In genomic region chr7:105678811-105679495, GRCh38 we compare ENCODE assay signal across 8 cellular contexts.
DNase-seq lines count a peak whose midpoint lies in the region; ATAC-seq and TF ChIP-seq lines count a peak whose summit lies in the region.

No MANE protein-coding gene starts in this region.

- no peaks in the 10 kb centered on the region for H3K36me3 ChIP-seq in CD8-positive, alpha-beta T cell (ENCODE audit: insufficient read depth, low read length)
- H3K36me3 ChIP-seq in duodenal mucosa (ENCODE audit: control insufficient read depth in 1 of 2, insufficient read depth in 2 of 2, low read length in 2 of 2) = no peaks in the 10 kb centered on the region
- H3K36me3 ChIP-seq in mucosa of stomach (ENCODE audit: control insufficient read depth, insufficient read depth, low read length) = no peaks in the 10 kb centered on the region
- H3K36me3 ChIP-seq in uterus = no peaks in the 10 kb centered on the region

- H3K4me1 Mint-ChIP-seq in CD8-positive, alpha-beta T cell (ENCODE audit: low read depth) = peaks cover 70% of the 10 kb centered on the region

- peak overlapping the region; percentile 33 for H3K4me3 Mint-ChIP-seq in CD8-positive, alpha-beta T cell

- CTCF ChIA-PET in CD8-positive, alpha-beta T cell (lab: Charles Lee) = interaction anchor here (2.6 kb wide), 1 partner anchor 22 kb away, joined by 16 read pairs; no protein-coding TSS in a partner anchor
- CTCF ChIA-PET in RWPE1 (lab: Yijun Ruan, JAX) = no interaction called here

- peaks cover 39% of the 10 kb centered on the region for H3K4me1 ChIP-seq in CD8-positive, alpha-beta T cell (ENCODE audit: insufficient read depth, low read length)
- H3K4me1 ChIP-seq in duodenal mucosa (ENCODE audit: control insufficient read depth in 1 of 2, insufficient read depth in 2 of 2, low read length in 2 of 2) (peaks cover 28 to 31% of the 10 kb centered on the region in 2 donors), mucosa of stomach (ENCODE audit: control insufficient read depth, insufficient read depth, low read length) (peaks cover 30% of the 10 kb centered on the region), uterus (no peaks in the 10 kb centered on the region)

- H3K27me3 Mint-ChIP-seq in CD8-positive, alpha-beta T cell (ENCODE audit: low read depth) = no peaks in the 10 kb centered on the region

- H3K27me3 ChIP-seq in CD8-positive, alpha-beta T cell (ENCODE audit: insufficient read depth, low read length) = no peaks in the 10 kb centered on the region
- no peaks in the 10 kb centered on the region for H3K27me3 ChIP-seq in duodenal mucosa (ENCODE audit: control insufficient read depth in 1 of 2, insufficient read depth in 2 of 2, low read length in 2 of 2)
- no peaks in the 10 kb centered on the region for H3K27me3 ChIP-seq in mucosa of stomach (ENCODE audit: control insufficient read depth, insufficient read depth, low read length)
- H3K27me3 ChIP-seq in uterus = no peaks in the 10 kb centered on the region

- H3K27ac Mint-ChIP-seq in CD8-positive, alpha-beta T cell = peak overlapping the region; percentile 84

- H3K36me3 Mint-ChIP-seq in CD8-positive, alpha-beta T cell = peaks cover 19% of the 10 kb centered on the region

- H3K9ac ChIP-seq in duodenal mucosa (ENCODE audit: low read depth in 1 of 2, low read length in 2 of 2) = peak overlapping the region; percentile 5 to 41
- peak overlapping the region; percentile 22 for H3K9ac ChIP-seq in mucosa of stomach (ENCODE audit: low read length)

- POLR2A ChIA-PET in CD8-positive, alpha-beta T cell (lab: Charles Lee) = interaction anchor here (1.6 kb wide), 1 partner anchor 12 kb away, joined by 4 read pairs; no protein-coding TSS in a partner anchor
- POLR2A ChIA-PET in RWPE1 (lab: Yijun Ruan, JAX; ENCODE audit: low non-redundant PET) = no interaction called here

- no peak overlapping the region for H3K27ac ChIP-seq in CD8-positive, alpha-beta T cell (ENCODE audit: low read depth, low read length)
- H3K27ac ChIP-seq in RWPE1 (peak overlapping the region; percentile 74), duodenal mucosa (ENCODE audit: low read depth, low read length) (peak overlapping the region; percentile 27), uterus (peak overlapping the region; percentile 65 to 72)

- no peak for DNase-seq in CD8-positive, alpha-beta T cell
- DNase-seq in RWPE1 (ENCODE audit: low spot score) (peak; percentile 45), uterus (peak; percentile 73 to 77), DMS 273 (lab: John Stamatoyannopoulos, UW; ENCODE audit: unreplicated experiment) (no peak), NAMALWA (ENCODE audit: low spot score) (no peak)

- TF ChIP-seq CTCF in CD8-positive, alpha-beta T cell (IDR thresholded peaks at IDR 0.05) = no peak
- no peak for TF ChIP-seq CTCF in RWPE1 (conservative IDR thresholded peaks at IDR 0.05; ENCODE audit: low read depth)
- no peak for TF ChIP-seq CTCF in uterus (IDR thresholded peaks at IDR 0.05)

- TF ChIP-seq POLR2A in uterus (IDR thresholded peaks at IDR 0.05) = peak in 1 of 2 donors; percentile 6

- no peaks in the 10 kb centered on the region for H3K9me3 ChIP-seq in CD8-positive, alpha-beta T cell (ENCODE audit: low read length)
- H3K9me3 ChIP-seq in duodenal mucosa (ENCODE audit: control insufficient read depth in 1 of 2, low read length in 2 of 2) = no peaks in the 10 kb centered on the region
- H3K9me3 ChIP-seq in mucosa of stomach (ENCODE audit: control insufficient read depth, low read length) = no peaks in the 10 kb centered on the region
- H3K9me3 ChIP-seq in uterus = no peaks in the 10 kb centered on the region

- no peak overlapping the region for H3K4me3 ChIP-seq in CD8-positive, alpha-beta T cell (ENCODE audit: low read depth, low read length)
- H3K4me3 ChIP-seq in duodenal mucosa (ENCODE audit: low read depth in 1 of 2, low read length in 2 of 2) (peak overlapping the region; percentile 60 to 74), mucosa of stomach (ENCODE audit: low read length) (no peak overlapping the region), uterus (peak overlapping the region; percentile 24 to 30)

- ATAC-seq in CD8-positive, alpha-beta T cell = no peak
- ATAC-seq in GM21723 (IDR thresholded peaks at IDR 0.05; ENCODE audit: unreplicated experiment) = peak; percentile 50

- intact Hi-C loops in CD8-positive, alpha-beta T cell (cut with DNase I, micrococcal nuclease) = loop anchor here (5.0 to 10.0 kb wide), 5 partner anchors 83 to 1186 kb away; partner anchors contain the start of gene PIK3CG (in 1 of the 2)
- intact Hi-C loops in uterus (cut with DNase I; ENCODE audit: low total_unique reads) = no loop called here

- H3K9me3 Mint-ChIP-seq in CD8-positive, alpha-beta T cell = no peaks in the 10 kb centered on the region

Comparison
In these comparisons a context has a peak if more than half of its experiments do, and no peak if none do; other contexts are left out.
1. DNase-seq: peak in RWPE1 (single experiment) and uterus (2 of 2); none in CD8-positive, alpha-beta T cell (0 of 7), DMS 273 (single experiment) and NAMALWA (single experiment).
2. H3K4me3 ChIP-seq: peak in duodenal mucosa (2 of 2) and uterus (2 of 2); none in CD8-positive, alpha-beta T cell (single experiment) and mucosa of stomach (single experiment).